ENCODE assay signal across 10 cellular contexts in the genomic region with DNA sequence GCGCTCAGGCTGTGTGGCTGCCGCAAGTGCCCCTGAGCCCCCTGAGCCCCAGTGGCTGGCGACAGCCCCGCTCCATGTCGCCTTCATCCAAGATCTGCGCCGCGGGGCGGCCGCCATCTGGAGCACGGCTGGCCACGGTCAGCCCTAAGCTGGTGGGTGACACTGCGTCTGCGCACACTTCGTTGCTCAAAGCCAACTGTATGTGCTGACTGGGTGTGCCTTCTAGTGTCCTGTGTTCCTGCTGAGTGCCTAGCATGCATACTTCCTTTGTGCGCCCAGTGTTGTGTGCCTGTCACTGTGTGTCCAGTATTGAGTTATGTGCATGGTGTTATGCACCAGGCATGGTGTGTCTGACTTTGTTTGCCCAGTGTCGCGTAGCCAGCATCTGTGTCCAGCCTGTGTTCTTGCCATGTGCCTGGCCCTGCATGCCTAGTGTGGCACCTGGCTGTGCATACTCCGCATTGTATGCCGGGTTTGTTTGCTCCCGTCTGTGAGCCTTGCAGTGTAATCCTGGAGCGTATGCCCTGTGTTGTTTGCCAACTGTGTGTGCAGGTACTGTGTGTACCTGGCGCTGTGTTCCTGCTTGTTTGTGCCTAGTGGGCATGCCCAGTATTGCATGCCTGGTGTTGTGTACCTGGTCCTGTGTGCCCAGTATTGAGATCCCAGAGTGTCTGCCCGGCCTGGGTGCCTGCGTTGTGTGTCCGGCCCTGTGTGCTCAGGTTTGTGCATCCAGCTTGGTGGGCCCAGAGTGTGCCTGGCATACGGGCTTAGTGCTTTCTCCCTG. TPM values are rescaled to one million over a fixed set of nuclear protein-coding genes. Genes with fewer than 3 reads are reported as not detected.
DNase-seq lines count a peak whose midpoint lies in the region; ATAC-seq and TF ChIP-seq lines count a peak whose summit lies in the region.
"Had no signal": no experiment of that assay in that cellular context is flagged by ENCODE, and none has a peak within 500 bp of the region (broad histone marks: within the 10 kb centered on the region; RNA-seq: fewer than 3 reads in every experiment).

No MANE protein-coding gene starts in this region.

- H3K4me3 ChIP-seq in endodermal cell (ENCODE audit: low read length), result no peak overlapping the region
- H3K4me3 ChIP-seq in esophagus squamous epithelium, result peak overlapping the region in 2 of 4 donors; percentile 8 to 42

- DNase-seq in DMS 273 (lab: John Stamatoyannopoulos, UW; ENCODE audit: unreplicated experiment) (peak; percentile 72), DMS 273 treated with DMSO at 0.1 percent for 48 hours (lab: John Stamatoyannopoulos, UW) (no peak), NCI-H524 (lab: John Stamatoyannopoulos, UW) (peak; percentile 84 to 93), endodermal cell (peak; percentile 66), retina (peak; percentile 75), NCI-H1436 (lab: John Stamatoyannopoulos, UW) (no peak), esophagus squamous epithelium (lab: John Stamatoyannopoulos, UW) (no peak)

- H3K27ac ChIP-seq in endodermal cell (ENCODE audit: low read depth, low read length) (no peak overlapping the region), esophagus squamous epithelium (no peak overlapping the region)
- H3K27ac ChIP-seq: 22Rv1 had no signal

- H3K36me3 Mint-ChIP-seq in endodermal cell (ENCODE audit: low read depth), result no peaks in the 10 kb centered on the region
- H3K36me3 Mint-ChIP-seq: activated naive CD4-positive, alpha-beta T cell treated with anti-CD3 and anti-CD28 coated beads, Interleukin-2, amount 50 U/mL, for 24 hours had no signal

- no peak overlapping the region for H3K9ac ChIP-seq in endodermal cell (ENCODE audit: extremely low read depth, low read length, poor library complexity, severe bottlenecking)

- H3K36me3 ChIP-seq in endodermal cell (ENCODE audit: control insufficient read depth, insufficient read depth, low read length), result no peaks in the 10 kb centered on the region
- no peaks in the 10 kb centered on the region for H3K36me3 ChIP-seq in esophagus squamous epithelium

- intact Hi-C loops in esophagus squamous epithelium (cut with DNase I), result no loop called here

- H3K4me1 ChIP-seq in endodermal cell (ENCODE audit: control insufficient read depth, insufficient read depth, low read length), result no peaks in the 10 kb centered on the region
- peaks cover 6 to 23% (median 7%) of the 10 kb centered on the region in 3 donors for H3K4me1 ChIP-seq in esophagus squamous epithelium

- no peaks in the 10 kb centered on the region for H3K9me3 Mint-ChIP-seq in endodermal cell
- H3K9me3 Mint-ChIP-seq: activated naive CD4-positive, alpha-beta T cell treated with anti-CD3 and anti-CD28 coated beads, Interleukin-2, amount 50 U/mL, for 24 hours had no signal

- WGBS in endodermal cell (ENCODE audit: insufficient coverage in 1 of 2, insufficient read length in 1 of 2), 2 experiments, result 88 to 90% methylated on average over 13 to 27 of the region's 27 CpGs
- 53 to 61% methylated on average over 7 to 16 of the region's 27 CpGs for WGBS in esophagus squamous epithelium, 2 donors

- no peak overlapping the region for H3K27ac Mint-ChIP-seq in endodermal cell
- H3K27ac Mint-ChIP-seq: activated naive CD4-positive, alpha-beta T cell treated with anti-CD3 and anti-CD28 coated beads, Interleukin-2, amount 50 U/mL, for 24 hours had no signal

- H3K27me3 Mint-ChIP-seq in endodermal cell (ENCODE audit: insufficient read depth), result peaks cover 30% of the 10 kb centered on the region

- H3K9me3 ChIP-seq in endodermal cell (ENCODE audit: control insufficient read depth, low read length) (no peaks in the 10 kb centered on the region), esophagus squamous epithelium (no peaks in the 10 kb centered on the region)

- peak overlapping the region; percentile 30 for H3K4me3 Mint-ChIP-seq in endodermal cell

- ATAC-seq in GM19397 (IDR thresholded peaks at IDR 0.05; ENCODE audit: unreplicated experiment), result no peak

- H3K27me3 ChIP-seq in endodermal cell (ENCODE audit: control insufficient read depth, insufficient read depth, low read length, poor library complexity, severe bottlenecking) (peaks cover 9% of the 10 kb centered on the region), esophagus squamous epithelium (peaks cover 0 to 42% (median 0%) of the 10 kb centered on the region in 4 donors)

- TF ChIP-seq CTCF in endodermal cell (conservative IDR thresholded peaks at IDR 0.05) (peak; percentile 58), esophagus squamous epithelium (IDR thresholded peaks at IDR 0.05) (peak in 2 of 6 experiments; percentile 16 to 42)

- no peak for TF ChIP-seq POLR2A in esophagus squamous epithelium (IDR thresholded peaks at IDR 0.05)

- H3K4me1 Mint-ChIP-seq in endodermal cell, result peaks cover 16% of the 10 kb centered on the region

RNA-seq across cellular contexts. Expression of a gene that starts 54.7 kb away (rescaled TPM):
- total RNA-seq in endodermal cell (1 to 10 TPM; 7.5 to 8.0 TPM), esophagus squamous epithelium (1 to 10 TPM in 3 of 4 donors, under 1 TPM in 1; 0.68 to 2.1 (median 1.5) TPM)
- 4.5 TPM for polyA plus RNA-seq in endodermal cell (2013, experiment 1 of 2)
- 5.4 TPM for polyA plus RNA-seq in endodermal cell (2013, experiment 2 of 2)

Comparison
In these comparisons a context has a peak if more than half of its experiments do, and no peak if none do; other contexts are left out.
1. DNase-seq: peak in DMS 273 (single experiment), NCI-H524 (2 of 2), endodermal cell (single experiment) and retina (single experiment); none in DMS 273 treated with DMSO at 0.1 percent for 48 hours (single experiment), NCI-H1436 (single experiment) and esophagus squamous epithelium (single experiment).